In genomic region chr9:118782790-118783463, GRCh38 we compare ENCODE assay signal across 18 cellular contexts.
"Had no signal": no experiment of that assay in that cellular context is flagged by ENCODE, and none has a peak within 500 bp of the region (broad histone marks: within the 10 kb centered on the region; RNA-seq: fewer than 3 reads in every experiment).

No MANE protein-coding gene starts in this region.

- H3K4me1 ChIP-seq: esophagus muscularis mucosa, left ventricle myocardium inferior had no signal

- H3K9me3 ChIP-seq: esophagus muscularis mucosa, tibial artery had no signal

- H3K27ac ChIP-seq: coronary artery, esophagus muscularis mucosa, left ventricle myocardium inferior, tibial artery had no signal

- FAIRE-seq: astrocyte, bronchial epithelial cell, frontal cortex, small intestine had no signal

- H3K27me3 ChIP-seq: esophagus muscularis mucosa, tibial artery had no signal

- H3K4me3 ChIP-seq: coronary artery, esophagus muscularis mucosa, left ventricle myocardium inferior, tibial artery had no signal

- H3K36me3 ChIP-seq: esophagus muscularis mucosa, left ventricle myocardium inferior, tibial artery had no signal

- DNase-seq: activated CD4-positive, alpha-beta T cell treated with anti-CD3 and anti-CD28 coated beads for 36 hours; activated CD4-positive, alpha-beta T cell treated with anti-CD3 and anti-CD28 coated beads, Interleukin-2, amount 50 U/mL, for 4 hours; activated CD8-positive, alpha-beta memory T cell treated with anti-CD3 and anti-CD28 coated beads for 24 hours; activated CD8-positive, alpha-beta memory T cell treated with anti-CD3 and anti-CD28 coated beads, Interleukin-2, amount 50 U/mL, for 4 hours; activated T-cell treated with anti-CD3 and anti-CD28 coated beads, Interleukin-2, amount 50 U/mL, for 24 hours; cerebellar nuclear complex; hippocampal formation; left ventricle myocardium inferior; naive thymus-derived CD4-positive, alpha-beta T cell; small intestine; stimulated activated CD4-positive, alpha-beta T cell treated with anti-CD3 and anti-CD28 coated beads, Interleukin-2, amount 100 ng/mL, for 24 hours; stimulated activated naive CD8-positive, alpha-beta T cell treated with anti-CD3 and anti-CD28 coated beads, Interleukin-15, amount 100 ng/mL, for 72 hours; tibial artery had no signal
